ENCODE assay signal across 9 cellular contexts in genomic region chr5:141848771-141849370, GRCh38. TPM values are rescaled to one million over a fixed set of nuclear protein-coding genes. Genes with fewer than 3 reads are reported as not detected.
DNase-seq lines count a peak whose midpoint lies in the region; ATAC-seq and TF ChIP-seq lines count a peak whose summit lies in the region.
"Had no signal": no experiment of that assay in that cellular context is flagged by ENCODE, and none has a peak within 500 bp of the region (broad histone marks: within the 10 kb centered on the region; RNA-seq: fewer than 3 reads in every experiment).

No MANE protein-coding gene starts in this region.

- POLR2A ChIA-PET in BJ (lab: Charles Lee) (interaction anchor here (0.6 kb wide), 1 partner anchor 75 kb away, joined by 12 read pairs; the partner anchor contains the start of gene DELE1), IMR-90 (lab: Charles Lee; ENCODE audit: unreplicated experiment) (no interaction called here)

- no peak for TF ChIP-seq CTCF in BJ (IDR thresholded peaks at IDR 0.05; ENCODE audit: insufficient read depth, low read depth, low read length)
- no peak for TF ChIP-seq CTCF in IMR-90 (conservative IDR thresholded peaks at IDR 0.05; ENCODE audit: low read depth, low read length)
- no peak for TF ChIP-seq CTCF in cardiac muscle cell (IDR thresholded peaks at IDR 0.05; ENCODE audit: low read depth, low read length)
- TF ChIP-seq CTCF in psoas muscle (IDR thresholded peaks at IDR 0.05) = no peak

- H3K79me1 ChIP-seq in IMR-90 (ENCODE audit: low read depth in 1 of 2, low read length in 2 of 2) = 0 out of 4 replicates have a peak, but pooled peaks cover 0 to 3% of the 10 kb centered on the region in 2 experiments

- TF ChIP-seq POLR2A in IMR-90 (IDR thresholded peaks at IDR 0.05; ENCODE audit: low read depth, low read length) = no peak; the same call in 1 of the 2 replicates

- H3K9ac ChIP-seq in IMR-90 (ENCODE audit: low read depth, low read length) = peak overlapping the region; percentile 67

- H3K4me3 ChIP-seq in BJ (ENCODE audit: low read depth, low read length) (peak overlapping the region; percentile 63), IMR-90 (ENCODE audit: insufficient read depth, low read depth, low read length) (peak overlapping the region; percentile 66), cardiac muscle cell (peak overlapping the region; percentile 69), psoas muscle (peak overlapping the region; percentile 84)

- in situ Hi-C loops in IMR-90 (cut with MboI; ENCODE audit: low sequenced_read_pairs) = no loop called here

- no peaks in the 10 kb centered on the region for H4K20me1 ChIP-seq in IMR-90 (ENCODE audit: insufficient read depth, low read length)

- H3K4ac ChIP-seq in IMR-90 (ENCODE audit: low read depth, low read length) = peak overlapping the region; percentile 96

- H2AK5ac ChIP-seq in IMR-90 (ENCODE audit: low read depth, low read length) = peak overlapping the region; percentile 80

- H3K9me3 ChIP-seq in IMR-90 (ENCODE audit: control insufficient read depth, insufficient read depth, low read length) (no peaks in the 10 kb centered on the region), cardiac muscle cell (ENCODE audit: low read depth) (no peaks in the 10 kb centered on the region), psoas muscle (no peaks in the 10 kb centered on the region)

- no TSS peak for BruUV-seq in IMR-90 (replicated peaks; lab: Mats Ljungman, UMichigan)

- H3K56ac ChIP-seq in IMR-90 (ENCODE audit: extremely low read depth, insufficient read depth, low read length) = peak overlapping the region; percentile 75

- intact Hi-C loops in IMR-90 (cut with micrococcal nuclease) = no loop called here
- intact Hi-C loops in psoas muscle (cut with DNase I) = no loop called here

- H3K18ac ChIP-seq in IMR-90 (ENCODE audit: low read depth, low read length) = peak overlapping the region; percentile 51

- H4K5ac ChIP-seq in IMR-90 (ENCODE audit: low read depth, low read length) = peak overlapping the region; percentile 71

- dilution Hi-C loops in IMR-90 (cut with HindIII; ENCODE audit: low sequenced_read_pairs, unreplicated experiment) = no loop called here

- peak overlapping the region; percentile 71 for H3K4me2 ChIP-seq in IMR-90 (ENCODE audit: low read depth, low read length)

- peak overlapping the region; percentile 83 for H3K14ac ChIP-seq in IMR-90 (replicated peaks; ENCODE audit: low read depth, low read length)

- ATAC-seq in GM19397 (IDR thresholded peaks at IDR 0.05; ENCODE audit: unreplicated experiment) = peak; percentile 29
- no peak; the same call in 1 of the 2 replicates for ATAC-seq in IMR-90 (ENCODE audit: low read depth)
- peak; percentile 9 to 41 (median 28) for ATAC-seq in psoas muscle
- ATAC-seq in GM21576 (IDR thresholded peaks at IDR 0.05; ENCODE audit: unreplicated experiment) = no peak

- H2BK5ac ChIP-seq in IMR-90 (ENCODE audit: low read depth, low read length, poor library complexity, severe bottlenecking) = peak overlapping the region; percentile 75

- H3K36me3 ChIP-seq in BJ (ENCODE audit: control insufficient read depth, insufficient read depth, low read length) (no peaks in the 10 kb centered on the region), IMR-90 (ENCODE audit: control insufficient read depth, insufficient read depth, low read length) (no peaks in the 10 kb centered on the region), cardiac muscle cell (no peaks in the 10 kb centered on the region), psoas muscle (ENCODE audit: insufficient read depth in 1 of 2, low read depth in 1 of 2) (no peaks in the 10 kb centered on the region)

- peaks cover 7% of the 10 kb centered on the region for H3K4me1 ChIP-seq in IMR-90 (ENCODE audit: control insufficient read depth, insufficient read depth, low read length)
- H3K4me1 ChIP-seq in cardiac muscle cell (ENCODE audit: low read depth) = no peaks in the 10 kb centered on the region
- no peaks in the 10 kb centered on the region for H3K4me1 ChIP-seq in psoas muscle

- CTCF ChIA-PET in BJ (lab: Yijun Ruan, JAX) = interaction anchor here (0.5 kb wide), 1 partner anchor 172 kb away, joined by 5 read pairs; no protein-coding TSS in a partner anchor
- CTCF ChIA-PET in IMR-90 (lab: Yijun Ruan, JAX) = no interaction called here

- H4K8ac ChIP-seq in IMR-90 (ENCODE audit: low read depth in 2 of 2, low read length in 2 of 2) = peak overlapping the region; percentile 80 to 96

- peak overlapping the region; percentile 76 for H3K27ac ChIP-seq in IMR-90 (ENCODE audit: insufficient read depth, low read length)
- peak overlapping the region; percentile 80 for H3K27ac ChIP-seq in cardiac muscle cell
- H3K27ac ChIP-seq in psoas muscle = peak overlapping the region; percentile 82

- H3K9me1 ChIP-seq in IMR-90 (ENCODE audit: insufficient read depth, low read length) = peaks cover 16% of the 10 kb centered on the region

- peak overlapping the region; percentile 89 for H4K91ac ChIP-seq in IMR-90 (ENCODE audit: insufficient read depth, low read depth, low read length)

- H2BK120ac ChIP-seq in IMR-90 (ENCODE audit: low read depth, low read length) = peak overlapping the region; percentile 85

- peak overlapping the region; percentile 80 for H3K23ac ChIP-seq in IMR-90 (ENCODE audit: low read depth, low read length)

- peak overlapping the region; percentile 95 for H2AFZ ChIP-seq in IMR-90 (replicated peaks; ENCODE audit: low read length, poor library complexity)

- TF ChIP-seq RAD21 in IMR-90 (IDR thresholded peaks at IDR 0.05; ENCODE audit: low read length) = no peak

- H2AK9ac ChIP-seq in IMR-90 (replicated peaks; ENCODE audit: low read depth, low read length, poor library complexity) = peak overlapping the region; percentile 96

- H2BK15ac ChIP-seq in IMR-90 (ENCODE audit: low read depth, low read length) = peak overlapping the region; percentile 46; the same call in 2 of the 3 replicates

- peak overlapping the region; percentile 63 for H2BK20ac ChIP-seq in IMR-90 (ENCODE audit: low read depth, low read length)

- DNase-seq in BJ (ENCODE audit: low read depth) (no peak), IMR-90 (peak; percentile 66), activated T-cell treated with anti-CD3 and anti-CD28 coated beads for 24 hours (ENCODE audit: low read depth) (peak; percentile 26), cardiac muscle cell (ENCODE audit: low read depth in 1 of 2, low spot score in 1 of 2) (peak in 1 of 2 donors; percentile 55), psoas muscle (peak in 1 of 2 donors; percentile 40), ecto neural progenitor cell (ENCODE audit: low spot score) (no peak)

- H3K27me3 ChIP-seq in BJ (ENCODE audit: control insufficient read depth, insufficient read depth, low read length) (no peaks in the 10 kb centered on the region; the same call in 1 of the 2 replicates), IMR-90 (ENCODE audit: control insufficient read depth, insufficient read depth, low read length) (no peaks in the 10 kb centered on the region), cardiac muscle cell (no peaks in the 10 kb centered on the region), psoas muscle (ENCODE audit: insufficient read depth in 3 of 3, low read length in 2 of 3) (peaks cover 0 to 42% (median 4%) of the 10 kb centered on the region in 3 donors)

- 17% methylated on average over 3 of the region's 14 CpGs; no CpG with 5 or more reads in 1 of the 2 experiments for WGBS in IMR-90 (ENCODE audit: extremely low coverage in 2 of 2, insufficient read length in 1 of 2), 2 experiments
- 16 to 20% (median 17%) methylated on average over 14 of the region's 14 CpGs for WGBS in psoas muscle, 3 donors

TF ChIP-seq in IMR-90, 13 proteins besides CTCF, POLR2A, EP300 and RAD21:
- TF ChIP-seq BHLHE40 (IDR thresholded peaks at IDR 0.05; ENCODE audit: low read depth, low read length) (peak; percentile 43), FOS (IDR thresholded peaks at IDR 0.05; ENCODE audit: low read depth, low read length) (no peak; the same call in 1 of the 2 replicates)

RNA-seq across cellular contexts. Expression of gene PCDH1, which starts 29.3 kb away (rescaled TPM):
- polyA plus RNA-seq in BJ (2011; rRNA removed) = 0.91 and 2.1 TPM in 2 replicates
- 3.3 and 3.4 TPM in 2 replicates for polyA minus RNA-seq in BJ (2011; rRNA and poly(A)+ RNA removed)
- 0.83 and 0.90 TPM in 2 replicates for total RNA-seq in IMR-90 (2012; rRNA removed)
- polyA plus RNA-seq in IMR-90 (2012; rRNA removed) = 0.74 and 0.82 TPM in 2 replicates
- 0.26 and 0.82 TPM in 2 replicates for polyA plus RNA-seq in IMR-90 (2012; cell fraction: cytosol; rRNA removed)
- 0.44 and 0.89 TPM in 2 replicates for polyA plus RNA-seq in IMR-90 (2012; cell fraction: nucleus; rRNA removed; ENCODE audit: low replicate concordance)
- 0.46 and 0.63 TPM in 2 replicates for total RNA-seq in cardiac muscle cell
- polyA plus RNA-seq in cardiac muscle cell = 0.77 and 1.2 TPM in 2 replicates
- total RNA-seq in psoas muscle = 10 to 100 TPM; 10.1 to 17.4 (median 13.7) TPM
- polyA plus RNA-seq in psoas muscle = 1 to 10 TPM; 4.2 to 8.8 (median 5.1) TPM
- total RNA-seq: T-helper 1 cell treated with Interleukin-12 subunit alpha and Interleukin-12 subunit beta and Interleukin-4 antibody, amounts not matched to agents 30 ng/mL and 1 ng/mL, for 36 hours had no signal

Comparison
In these comparisons a context has a peak if more than half of its experiments do, and no peak if none do; other contexts are left out.
1. DNase-seq: peak in IMR-90 (single experiment) and activated T-cell treated with anti-CD3 and anti-CD28 coated beads for 24 hours (single experiment); none in BJ (single experiment) and ecto neural progenitor cell (single experiment).
2. ATAC-seq: peak in GM19397 (single experiment) and psoas muscle (4 of 4); none in IMR-90 (single experiment) and GM21576 (single experiment).
3. Peak in every context shown above with its lines, with median percentiles within 50 percentile points of each other: H3K4me3 ChIP-seq and H3K27ac ChIP-seq.